8 cellular contexts compared by ENCODE assay signal in the genomic region with DNA sequence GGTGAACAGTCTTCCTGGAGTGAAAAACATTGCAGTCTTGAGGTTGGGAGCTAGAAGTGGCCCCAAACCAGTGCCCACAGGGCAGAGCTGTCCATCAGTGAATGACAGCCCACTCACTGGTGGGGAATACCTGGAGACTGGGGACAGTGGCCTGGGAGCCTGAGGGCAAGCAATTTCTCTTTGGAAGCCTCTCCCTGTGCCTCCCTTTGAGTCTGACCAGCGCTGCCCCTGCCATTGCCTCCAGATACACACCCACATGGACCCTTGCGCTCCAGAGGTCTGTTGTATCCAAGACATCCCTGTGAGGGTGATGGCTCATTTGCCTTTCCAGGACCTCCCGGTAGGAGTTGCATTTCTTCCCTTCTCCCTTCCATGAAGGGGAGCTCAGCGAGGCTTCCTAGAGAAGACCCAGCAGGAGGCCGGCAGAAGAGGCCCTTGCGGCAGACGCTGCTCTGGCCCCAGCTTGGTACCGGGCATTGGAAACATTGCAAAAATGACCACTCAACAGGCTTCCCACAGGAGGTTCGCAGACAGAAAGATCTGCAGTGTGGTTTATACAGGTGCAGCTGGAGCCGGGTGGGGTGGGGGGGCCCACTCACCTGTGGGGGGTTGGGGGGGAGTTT. TPM values are rescaled to one million over a fixed set of nuclear protein-coding genes. Genes with fewer than 3 reads are reported as not detected.
DNase-seq lines count a peak whose midpoint lies in the region; ATAC-seq and TF ChIP-seq lines count a peak whose summit lies in the region.

No MANE protein-coding gene starts in this region.

- H3K27ac ChIP-seq in right lobe of liver: peak overlapping the region; percentile 71 to 97 (median 91)
- peak overlapping the region; percentile 97 for H3K27ac ChIP-seq in temporal lobe (ENCODE audit: low read depth, low read length)

- no peak for TF ChIP-seq POLR2A in right lobe of liver (IDR thresholded peaks at IDR 0.05)
- no peak for TF ChIP-seq POLR2A in GM18505 (IDR thresholded peaks at IDR 0.05; ENCODE audit: borderline replicate concordance, extremely low read depth, insufficient read depth, insufficient read length)

- ATAC-seq in right lobe of liver (no peak), GM18505 (IDR thresholded peaks at IDR 0.05; ENCODE audit: unreplicated experiment) (no peak)

- peak overlapping the region; percentile 79 for H3K9ac ChIP-seq in adipocyte (ENCODE audit: low read length)

- peaks cover 78% of the 10 kb centered on the region for H3K4me1 ChIP-seq in adipocyte (ENCODE audit: control insufficient read depth, insufficient read depth, low read length)
- peaks cover 3 to 92% (median 50%) of the 10 kb centered on the region in 4 donors for H3K4me1 ChIP-seq in right lobe of liver

- H3K4me1 Mint-ChIP-seq in activated CD4-positive, alpha-beta T cell treated with anti-CD3 and anti-CD28 coated beads, Interleukin-2, amount 10 ng/mL, durations not matched to agents 24 days and 14 days: peaks cover 90% of the 10 kb centered on the region

- H3K36me3 ChIP-seq in adipocyte (ENCODE audit: control insufficient read depth, insufficient read depth, low read length, severe bottlenecking): no peaks in the 10 kb centered on the region
- H3K36me3 ChIP-seq in right lobe of liver: no peaks in the 10 kb centered on the region

- 32% methylated on average over 5 of the region's 10 CpGs for WGBS in right lobe of liver (ENCODE audit: insufficient coverage, low coverage, low lambda C conversion rate, missing lambda C conversion rate)

- H3K9me3 Mint-ChIP-seq in activated CD4-positive, alpha-beta T cell treated with anti-CD3 and anti-CD28 coated beads, Interleukin-2, amount 10 ng/mL, durations not matched to agents 24 days and 14 days: peaks cover 3% of the 10 kb centered on the region

- H3K4me3 ChIP-seq in adipocyte (ENCODE audit: low read length): peak overlapping the region; percentile 38
- peak overlapping the region in 2 of 3 donors; percentile 10 to 29 for H3K4me3 ChIP-seq in right lobe of liver

- peak overlapping the region; percentile 83 for H3K4me3 Mint-ChIP-seq in activated CD4-positive, alpha-beta T cell treated with anti-CD3 and anti-CD28 coated beads, Interleukin-2, amount 10 ng/mL, durations not matched to agents 24 days and 14 days

- H3K27me3 ChIP-seq in adipocyte (replicated peaks; ENCODE audit: control insufficient read depth, insufficient read depth, low read length) (no peaks in the 10 kb centered on the region), right lobe of liver (no peaks in the 10 kb centered on the region)

- no peak for DNase-seq in activated CD4-positive, alpha-beta T cell treated with anti-CD3 and anti-CD28 coated beads, Interleukin-2, amount 10 ng/mL, durations not matched to agents 24 days and 14 days
- no peak for DNase-seq in activated CD4-positive, alpha-beta T cell treated with anti-CD3 and anti-CD28 coated beads for 1 hour
- no peak for DNase-seq in adipocyte (ENCODE audit: low read depth)
- DNase-seq in right lobe of liver: no peak
- DNase-seq in NCI-H128 (lab: John Stamatoyannopoulos, UW; ENCODE audit: unreplicated experiment): no peak
- DNase-seq in SHP77 treated with DMSO at 0.1 percent for 48 hours (lab: John Stamatoyannopoulos, UW): no peak

- H3K27ac Mint-ChIP-seq in activated CD4-positive, alpha-beta T cell treated with anti-CD3 and anti-CD28 coated beads, Interleukin-2, amount 10 ng/mL, durations not matched to agents 24 days and 14 days: peak overlapping the region; percentile 98

- H3K9me3 ChIP-seq in adipocyte (ENCODE audit: control insufficient read depth, low read length) (peaks cover 5% of the 10 kb centered on the region), right lobe of liver (no peaks in the 10 kb centered on the region)

- no peaks in the 10 kb centered on the region for H3K27me3 Mint-ChIP-seq in activated CD4-positive, alpha-beta T cell treated with anti-CD3 and anti-CD28 coated beads, Interleukin-2, amount 10 ng/mL, durations not matched to agents 24 days and 14 days

- H3K36me3 Mint-ChIP-seq in activated CD4-positive, alpha-beta T cell treated with anti-CD3 and anti-CD28 coated beads, Interleukin-2, amount 10 ng/mL, durations not matched to agents 24 days and 14 days (ENCODE audit: low read depth): peaks cover 25% of the 10 kb centered on the region

- no peak for TF ChIP-seq CTCF in right lobe of liver (IDR thresholded peaks at IDR 0.05)

- intact Hi-C loops in activated CD4-positive, alpha-beta T cell treated with anti-CD3 and anti-CD28 coated beads, Interleukin-2, amount 10 ng/mL, durations not matched to agents 24 days and 14 days (cut with micrococcal nuclease): loop anchor here (1.0 to 10.0 kb wide), 2 partner anchors 19 to 100 kb away; no protein-coding TSS in a partner anchor
- intact Hi-C loops in right lobe of liver (cut with DNase I): no loop called here

RNA-seq across cellular contexts. Expression of gene KLF13, which starts 38.5 kb away (rescaled TPM):
- total RNA-seq in activated CD4-positive, alpha-beta T cell treated with anti-CD3 and anti-CD28 coated beads, Interleukin-2, amount 10 ng/mL, durations not matched to agents 24 days and 14 days: 122 and 135 TPM in 2 replicates
- total RNA-seq in right lobe of liver: 10 to 100 TPM; 22.7 to 66.2 (median 28.5) TPM
- 27.8 TPM for total RNA-seq in temporal lobe
